ENCODE assay signal across 1 cellular context in the genomic region with DNA sequence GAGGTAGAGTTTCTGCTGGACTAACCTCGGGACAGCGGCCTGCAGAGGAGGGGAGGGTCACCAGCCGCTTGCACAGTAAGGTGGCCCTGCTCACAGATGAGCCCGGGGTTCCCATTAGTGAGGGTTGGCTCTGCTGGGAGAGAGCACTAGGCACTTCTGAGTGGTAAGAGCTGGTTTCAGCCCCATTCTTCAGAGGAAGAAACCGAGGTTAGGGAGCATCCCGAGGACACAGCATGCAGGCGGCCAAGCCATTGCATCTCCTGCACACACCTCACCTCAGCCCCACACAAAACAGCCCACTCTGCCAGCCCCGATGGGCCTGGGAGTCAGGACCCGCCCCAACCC.
TF ChIP-seq lines count a peak whose summit lies in the region.

No MANE protein-coding gene starts in this region.

TF ChIP-seq in GM23338, 12 proteins besides CTCF, POLR2A, EP300 and RAD21 (continued from another document):
- TF ChIP-seq, protein P1, sequence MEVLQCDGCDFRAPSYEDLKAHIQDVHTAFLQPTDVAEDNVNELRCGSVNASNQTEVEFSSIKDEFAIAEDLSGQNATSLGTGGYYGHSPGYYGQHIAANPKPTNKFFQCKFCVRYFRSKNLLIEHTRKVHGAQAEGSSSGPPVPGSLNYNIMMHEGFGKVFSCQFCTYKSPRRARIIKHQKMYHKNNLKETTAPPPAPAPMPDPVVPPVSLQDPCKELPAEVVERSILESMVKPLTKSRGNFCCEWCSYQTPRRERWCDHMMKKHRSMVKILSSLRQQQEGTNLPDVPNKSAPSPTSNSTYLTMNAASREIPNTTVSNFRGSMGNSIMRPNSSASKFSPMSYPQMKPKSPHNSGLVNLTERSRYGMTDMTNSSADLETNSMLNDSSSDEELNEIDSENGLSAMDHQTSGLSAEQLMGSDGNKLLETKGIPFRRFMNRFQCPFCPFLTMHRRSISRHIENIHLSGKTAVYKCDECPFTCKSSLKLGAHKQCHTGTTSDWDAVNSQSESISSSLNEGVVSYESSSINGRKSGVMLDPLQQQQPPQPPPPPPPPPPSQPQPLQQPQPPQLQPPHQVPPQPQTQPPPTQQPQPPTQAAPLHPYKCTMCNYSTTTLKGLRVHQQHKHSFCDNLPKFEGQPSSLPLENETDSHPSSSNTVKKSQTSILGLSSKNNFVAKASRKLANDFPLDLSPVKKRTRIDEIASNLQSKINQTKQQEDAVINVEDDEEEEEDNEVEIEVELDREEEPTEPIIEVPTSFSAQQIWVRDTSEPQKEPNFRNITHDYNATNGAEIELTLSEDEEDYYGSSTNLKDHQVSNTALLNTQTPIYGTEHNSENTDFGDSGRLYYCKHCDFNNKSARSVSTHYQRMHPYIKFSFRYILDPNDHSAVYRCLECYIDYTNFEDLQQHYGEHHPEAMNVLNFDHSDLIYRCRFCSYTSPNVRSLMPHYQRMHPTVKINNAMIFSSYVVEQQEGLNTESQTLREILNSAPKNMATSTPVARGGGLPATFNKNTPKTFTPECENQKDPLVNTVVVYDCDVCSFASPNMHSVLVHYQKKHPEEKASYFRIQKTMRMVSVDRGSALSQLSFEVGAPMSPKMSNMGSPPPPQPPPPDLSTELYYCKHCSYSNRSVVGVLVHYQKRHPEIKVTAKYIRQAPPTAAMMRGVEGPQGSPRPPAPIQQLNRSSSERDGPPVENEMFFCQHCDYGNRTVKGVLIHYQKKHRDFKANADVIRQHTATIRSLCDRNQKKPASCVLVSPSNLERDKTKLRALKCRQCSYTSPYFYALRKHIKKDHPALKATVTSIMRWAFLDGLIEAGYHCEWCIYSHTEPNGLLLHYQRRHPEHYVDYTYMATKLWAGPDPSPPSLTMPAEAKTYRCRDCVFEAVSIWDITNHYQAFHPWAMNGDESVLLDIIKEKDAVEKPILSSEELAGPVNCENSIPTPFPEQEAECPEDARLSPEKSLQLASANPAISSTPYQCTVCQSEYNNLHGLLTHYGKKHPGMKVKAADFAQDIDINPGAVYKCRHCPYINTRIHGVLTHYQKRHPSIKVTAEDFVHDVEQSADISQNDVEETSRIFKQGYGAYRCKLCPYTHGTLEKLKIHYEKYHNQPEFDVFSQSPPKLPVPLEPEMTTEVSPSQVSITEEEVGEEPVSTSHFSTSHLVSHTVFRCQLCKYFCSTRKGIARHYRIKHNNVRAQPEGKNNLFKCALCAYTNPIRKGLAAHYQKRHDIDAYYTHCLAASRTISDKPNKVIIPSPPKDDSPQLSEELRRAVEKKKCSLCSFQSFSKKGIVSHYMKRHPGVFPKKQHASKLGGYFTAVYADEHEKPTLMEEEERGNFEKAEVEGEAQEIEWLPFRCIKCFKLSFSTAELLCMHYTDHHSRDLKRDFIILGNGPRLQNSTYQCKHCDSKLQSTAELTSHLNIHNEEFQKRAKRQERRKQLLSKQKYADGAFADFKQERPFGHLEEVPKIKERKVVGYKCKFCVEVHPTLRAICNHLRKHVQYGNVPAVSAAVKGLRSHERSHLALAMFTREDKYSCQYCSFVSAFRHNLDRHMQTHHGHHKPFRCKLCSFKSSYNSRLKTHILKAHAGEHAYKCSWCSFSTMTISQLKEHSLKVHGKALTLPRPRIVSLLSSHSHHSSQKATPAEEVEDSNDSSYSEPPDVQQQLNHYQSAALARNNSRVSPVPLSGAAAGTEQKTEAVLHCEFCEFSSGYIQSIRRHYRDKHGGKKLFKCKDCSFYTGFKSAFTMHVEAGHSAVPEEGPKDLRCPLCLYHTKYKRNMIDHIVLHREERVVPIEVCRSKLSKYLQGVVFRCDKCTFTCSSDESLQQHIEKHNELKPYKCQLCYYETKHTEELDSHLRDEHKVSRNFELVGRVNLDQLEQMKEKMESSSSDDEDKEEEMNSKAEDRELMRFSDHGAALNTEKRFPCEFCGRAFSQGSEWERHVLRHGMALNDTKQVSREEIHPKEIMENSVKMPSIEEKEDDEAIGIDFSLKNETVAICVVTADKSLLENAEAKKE (CRISPR knock-in tag; IDR thresholded peaks at IDR 0.05), result no peak
- TF ChIP-seq EZH2 (IDR thresholded peaks at IDR 0.05; ENCODE audit: low read depth, unreplicated experiment) (no peak), POLR2AphosphoS5 (IDR thresholded peaks at IDR 0.05; ENCODE audit: low read depth) (no peak), JUNB (IDR thresholded peaks at IDR 0.05; ENCODE audit: unreplicated experiment) (no peak), NANOG (IDR thresholded peaks at IDR 0.05; ENCODE audit: borderline replicate concordance) (no peak), ZNF331 (CRISPR knock-in tag; IDR thresholded peaks at IDR 0.05; ENCODE audit: low read depth) (no peak)
- TF ChIP-seq, protein P2, sequence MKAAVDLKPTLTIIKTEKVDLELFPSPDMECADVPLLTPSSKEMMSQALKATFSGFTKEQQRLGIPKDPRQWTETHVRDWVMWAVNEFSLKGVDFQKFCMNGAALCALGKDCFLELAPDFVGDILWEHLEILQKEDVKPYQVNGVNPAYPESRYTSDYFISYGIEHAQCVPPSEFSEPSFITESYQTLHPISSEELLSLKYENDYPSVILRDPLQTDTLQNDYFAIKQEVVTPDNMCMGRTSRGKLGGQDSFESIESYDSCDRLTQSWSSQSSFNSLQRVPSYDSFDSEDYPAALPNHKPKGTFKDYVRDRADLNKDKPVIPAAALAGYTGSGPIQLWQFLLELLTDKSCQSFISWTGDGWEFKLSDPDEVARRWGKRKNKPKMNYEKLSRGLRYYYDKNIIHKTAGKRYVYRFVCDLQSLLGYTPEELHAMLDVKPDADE (IDR thresholded peaks at IDR 0.05), result no peak
